In genomic region chr2:68062680-68063387, GRCh38 we compare ENCODE assay signal across 1 cellular context.
TF ChIP-seq lines count a peak whose summit lies in the region.

TSS of gene C1D (minus strand) at chr2:68063004. CDS start at chr2:68047310, 15,694 bp downstream.

TF ChIP-seq in HepG2, 621 proteins besides CTCF, POLR2A, EP300 and RAD21 (continued from another document):
- no peak for TF ChIP-seq DZIP1 (CRISPR knock-in tag; IDR thresholded peaks at IDR 0.05)
- TF ChIP-seq ZBTB49 (CRISPR knock-in tag; IDR thresholded peaks at IDR 0.05; ENCODE audit: borderline replicate concordance), result peak; percentile 62; the same call in 1 of the 2 replicates
- TF ChIP-seq STAT5B (CRISPR knock-in tag; IDR thresholded peaks at IDR 0.05), result peak; percentile 67; the same call in 1 of the 2 replicates
- TF ChIP-seq AKAP8 (CRISPR knock-in tag; IDR thresholded peaks at IDR 0.05), result no peak
- peak; percentile 25; the same call in 1 of the 2 replicates for TF ChIP-seq ZBTB43 (CRISPR knock-in tag; conservative IDR thresholded peaks at IDR 0.05)
- TF ChIP-seq CCAR2 (optimal IDR thresholded peaks at IDR 0.05; ENCODE audit: low read depth, low read length), result no peak
- TF ChIP-seq ZNF83 (CRISPR knock-in tag; IDR thresholded peaks at IDR 0.05; ENCODE audit: borderline replicate concordance), result 0 out of 2 replicates have a peak, but pooled peaks have one; percentile 51
- peak; percentile 55; the same call in 1 of the 2 replicates for TF ChIP-seq HINFP (CRISPR knock-in tag; IDR thresholded peaks at IDR 0.05; ENCODE audit: low read depth)
- no peak; the same call in 1 of the 2 replicates for TF ChIP-seq ZNF318 (CRISPR knock-in tag; IDR thresholded peaks at IDR 0.05)
- no peak for TF ChIP-seq ZNF546 (CRISPR knock-in tag; conservative IDR thresholded peaks at IDR 0.05)
- TF ChIP-seq FOXK1 (CRISPR knock-in tag; IDR thresholded peaks at IDR 0.05; ENCODE audit: borderline replicate concordance, low read depth), result peak; percentile 94
- peak; percentile 61 for TF ChIP-seq YY1 (IDR thresholded peaks at IDR 0.05; ENCODE audit: insufficient read depth, insufficient replicate concordance, low read depth, low read length)
- peak; percentile 64 for TF ChIP-seq RXRA (CRISPR knock-in tag; IDR thresholded peaks at IDR 0.05)
- TF ChIP-seq ZNF382 (CRISPR knock-in tag; IDR thresholded peaks at IDR 0.05; ENCODE audit: borderline replicate concordance), result no peak
- no peak for TF ChIP-seq NFATC3 (CRISPR knock-in tag; IDR thresholded peaks at IDR 0.05)
- no peak for TF ChIP-seq ZNF274 (CRISPR knock-in tag; IDR thresholded peaks at IDR 0.05)
- TF ChIP-seq NFYC (CRISPR knock-in tag; IDR thresholded peaks at IDR 0.05), result peak; percentile 51
- TF ChIP-seq ONECUT2 (CRISPR knock-in tag; IDR thresholded peaks at IDR 0.05), result no peak
- TF ChIP-seq ZNF317 (CRISPR knock-in tag; IDR thresholded peaks at IDR 0.05), result peak; percentile 79; the same call in 1 of the 2 replicates
- peak; percentile 79; the same call in 1 of the 2 replicates for TF ChIP-seq ZHX1 (CRISPR knock-in tag; IDR thresholded peaks at IDR 0.05; ENCODE audit: low read depth)
